ENCODE assay signal across 11 cellular contexts in the genomic region with DNA sequence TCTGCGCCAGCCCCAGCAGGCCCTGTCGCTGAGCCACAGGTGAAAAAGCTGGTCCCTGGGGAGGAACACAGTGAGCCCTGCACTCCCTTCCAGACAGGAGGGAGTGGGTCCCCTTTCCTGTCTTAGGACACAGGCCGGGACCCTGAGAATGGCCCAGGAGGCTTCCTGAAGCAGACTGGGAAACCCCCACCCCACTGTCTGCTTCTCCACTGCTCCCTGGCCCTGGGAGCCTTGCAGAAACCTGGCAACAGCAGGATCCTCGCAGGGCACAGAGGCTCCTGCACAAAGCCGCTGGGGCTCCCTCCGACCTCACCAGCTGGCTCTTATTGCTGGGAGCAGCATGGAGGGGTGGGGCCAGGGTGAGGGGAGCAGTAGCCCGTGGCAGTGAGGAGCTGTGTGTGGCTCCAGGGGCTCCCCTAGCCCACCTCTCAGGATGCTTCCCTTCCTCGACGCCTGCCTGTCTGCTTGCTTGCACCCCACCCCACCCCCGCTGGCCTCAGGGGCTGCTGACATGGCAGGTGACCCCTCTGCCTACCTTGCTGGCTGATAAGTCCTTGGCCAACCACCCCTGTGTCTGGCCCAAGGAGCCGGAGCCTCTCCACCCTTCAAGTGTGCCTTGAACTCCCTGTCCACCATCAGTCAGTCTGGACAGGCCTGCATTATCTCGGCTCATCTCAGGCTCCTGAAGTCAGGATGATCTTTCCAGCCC.
A peak's percentile ranks its signal among the peaks of the same experiment; 100 is the strongest.
DNase-seq lines count a peak whose midpoint lies in the region; ATAC-seq and TF ChIP-seq lines count a peak whose summit lies in the region.
"Had no signal": no experiment of that assay in that cellular context is flagged by ENCODE, and none has a peak within 500 bp of the region (broad histone marks: within the 10 kb centered on the region; RNA-seq: fewer than 3 reads in every experiment).

No MANE protein-coding gene starts in this region.

- no peak for ATAC-seq in DND-41 (ENCODE audit: insufficient read depth, low read depth)
- no peak for ATAC-seq in HG03108 (IDR thresholded peaks at IDR 0.05; ENCODE audit: unreplicated experiment)

- H3K27ac Mint-ChIP-seq in CD14-positive monocyte = no peak overlapping the region
- H3K27ac Mint-ChIP-seq in activated CD4-positive, alpha-beta memory T cell treated with anti-CD3 and anti-CD28 coated beads for 36 hours = no peak overlapping the region
- H3K27ac Mint-ChIP-seq in immature natural killer cell = no peak overlapping the region
- H3K27ac Mint-ChIP-seq in T-helper 2 cell treated with Interferon-gamma antibody and Interleukin-4, amounts not matched to agents 5 μg/mL and 100 μg/mL, for 36 hours = no peak overlapping the region
- H3K27ac Mint-ChIP-seq: dendritic cell treated with granulocyte-macrophage colony-stimulating factor and Interleukin-4, amounts not matched to agents 40 ng/mL and 50 ng/mL, for 4 days; mesothelial cell of epicardium had no signal

- no peak overlapping the region for H2AFZ ChIP-seq in DND-41 (ENCODE audit: low read depth, low read length)

- no peak overlapping the region for H3K9ac ChIP-seq in DND-41 (ENCODE audit: low read depth, low read length)

- no peaks in the 10 kb centered on the region for H3K36me3 ChIP-seq in DND-41 (ENCODE audit: insufficient read depth, low read length)

- H3K4me3 ChIP-seq in DND-41 (ENCODE audit: low read depth in 1 of 2, low read length in 2 of 2) = no peak overlapping the region

- H3K4me2 ChIP-seq in DND-41 (ENCODE audit: insufficient read depth, low read length) = no peak overlapping the region

- POLR2A ChIA-PET in activated CD4-positive, alpha-beta memory T cell treated with anti-CD3 and anti-CD28 coated beads for 36 hours (lab: Charles Lee) = no interaction called here

- H3K4me3 Mint-ChIP-seq in CD14-positive monocyte (no peak overlapping the region), immature natural killer cell (no peak overlapping the region)
- no peak overlapping the region for H3K4me3 Mint-ChIP-seq in activated CD4-positive, alpha-beta memory T cell treated with anti-CD3 and anti-CD28 coated beads for 36 hours
- H3K4me3 Mint-ChIP-seq in T-helper 2 cell treated with Interferon-gamma antibody and Interleukin-4, amounts not matched to agents 5 μg/mL and 100 μg/mL, for 36 hours = no peak overlapping the region
- H3K4me3 Mint-ChIP-seq: dendritic cell treated with granulocyte-macrophage colony-stimulating factor and Interleukin-4, amounts not matched to agents 40 ng/mL and 50 ng/mL, for 4 days; mesothelial cell of epicardium had no signal

- no peak for TF ChIP-seq CTCF in CD14-positive monocyte (IDR thresholded peaks at IDR 0.05)
- TF ChIP-seq CTCF in DND-41 (IDR thresholded peaks at IDR 0.05; ENCODE audit: borderline replicate concordance, extremely low read depth, low read length, poor library complexity, severe bottlenecking) = no peak

- H3K4me1 ChIP-seq in DND-41 (ENCODE audit: insufficient read depth, low read length) = peaks cover 3% of the 10 kb centered on the region; the same call in 1 of the 2 replicates

- no peaks in the 10 kb centered on the region for H3K79me2 ChIP-seq in DND-41 (ENCODE audit: insufficient read depth, low read length)

- CTCF ChIA-PET in activated CD4-positive, alpha-beta memory T cell treated with anti-CD3 and anti-CD28 coated beads for 36 hours (lab: Charles Lee) = interaction anchor here (0.6 kb wide), 1 partner anchor 204 kb away, joined by 3 read pairs; no protein-coding TSS in a partner anchor

- no peak overlapping the region for H3K27ac ChIP-seq in DND-41 (ENCODE audit: low read length)

- H3K36me3 Mint-ChIP-seq in CD14-positive monocyte (peaks cover 56 to 65% of the 10 kb centered on the region in 2 donors), immature natural killer cell (no peaks in the 10 kb centered on the region)
- H3K36me3 Mint-ChIP-seq in activated CD4-positive, alpha-beta memory T cell treated with anti-CD3 and anti-CD28 coated beads for 36 hours = no peaks in the 10 kb centered on the region
- no peaks in the 10 kb centered on the region for H3K36me3 Mint-ChIP-seq in T-helper 2 cell treated with Interferon-gamma antibody and Interleukin-4, amounts not matched to agents 5 μg/mL and 100 μg/mL, for 36 hours (ENCODE audit: low read depth)

- no peaks in the 10 kb centered on the region for H3K9me3 ChIP-seq in DND-41 (ENCODE audit: insufficient read depth, low read length, severe bottlenecking)

- H4K20me1 ChIP-seq in DND-41 (ENCODE audit: insufficient read depth, low read length) = peaks cover 36% of the 10 kb centered on the region

- DNase-seq in CD14-positive monocyte (ENCODE audit: low spot score) (peak; percentile 40), DND-41 (peak; percentile 1), mesenteric fat pad (ENCODE audit: low spot score) (peak; percentile 82), immature natural killer cell (no peak), cerebellar cortex (ENCODE audit: low spot score) (no peak)
- peak; percentile 6 for DNase-seq in activated CD4-positive, alpha-beta memory T cell treated with anti-CD3 and anti-CD28 coated beads for 36 hours
- DNase-seq in T-helper 2 cell treated with Interferon-gamma antibody and Interleukin-4, amounts not matched to agents 5 μg/mL and 100 μg/mL, for 36 hours (ENCODE audit: low spot score) = no peak
- DNase-seq: activated naive CD4-positive, alpha-beta T cell treated with Interleukin-2 at 50 U/mL for 16 hours had no signal

- H3K4me1 Mint-ChIP-seq in CD14-positive monocyte = no peaks in the 10 kb centered on the region
- H3K4me1 Mint-ChIP-seq in activated CD4-positive, alpha-beta memory T cell treated with anti-CD3 and anti-CD28 coated beads for 36 hours (ENCODE audit: low read depth) = peaks cover 13% of the 10 kb centered on the region
- H3K4me1 Mint-ChIP-seq in immature natural killer cell = no peaks in the 10 kb centered on the region
- peaks cover 7% of the 10 kb centered on the region for H3K4me1 Mint-ChIP-seq in T-helper 2 cell treated with Interferon-gamma antibody and Interleukin-4, amounts not matched to agents 5 μg/mL and 100 μg/mL, for 36 hours (ENCODE audit: low read depth)

- peaks cover 37% of the 10 kb centered on the region for H3K27me3 ChIP-seq in DND-41 (ENCODE audit: insufficient read depth, low read length, poor library complexity)

- H3K9me3 Mint-ChIP-seq in CD14-positive monocyte (peaks cover 0 to 3% (median 0%) of the 10 kb centered on the region in 7 donors), immature natural killer cell (no peaks in the 10 kb centered on the region)
- no peaks in the 10 kb centered on the region for H3K9me3 Mint-ChIP-seq in activated CD4-positive, alpha-beta memory T cell treated with anti-CD3 and anti-CD28 coated beads for 36 hours
- H3K9me3 Mint-ChIP-seq in T-helper 2 cell treated with Interferon-gamma antibody and Interleukin-4, amounts not matched to agents 5 μg/mL and 100 μg/mL, for 36 hours = no peaks in the 10 kb centered on the region
- H3K9me3 Mint-ChIP-seq: dendritic cell treated with granulocyte-macrophage colony-stimulating factor and Interleukin-4, amounts not matched to agents 40 ng/mL and 50 ng/mL, for 4 days; mesothelial cell of epicardium had no signal

- intact Hi-C loops in CD14-positive monocyte (cut with micrococcal nuclease) = no loop called here
- intact Hi-C loops in activated CD4-positive, alpha-beta memory T cell treated with anti-CD3 and anti-CD28 coated beads for 36 hours (cut with micrococcal nuclease) = no loop called here

- H3K27me3 Mint-ChIP-seq in CD14-positive monocyte (ENCODE audit: low read depth in 3 of 3) (peaks cover 0 to 8% (median 5%) of the 10 kb centered on the region in 3 donors), immature natural killer cell (ENCODE audit: low read depth in 3 of 3) (peaks cover 6 to 10% (median 6%) of the 10 kb centered on the region in 3 donors)
- H3K27me3 Mint-ChIP-seq in activated CD4-positive, alpha-beta memory T cell treated with anti-CD3 and anti-CD28 coated beads for 36 hours = no peaks in the 10 kb centered on the region
- no peaks in the 10 kb centered on the region for H3K27me3 Mint-ChIP-seq in T-helper 2 cell treated with Interferon-gamma antibody and Interleukin-4, amounts not matched to agents 5 μg/mL and 100 μg/mL, for 36 hours (ENCODE audit: low read depth)

Comparison
In these comparisons a context has a peak if more than half of its experiments do, and no peak if none do; other contexts are left out.
1. DNase-seq: peak in CD14-positive monocyte (single experiment), DND-41 (single experiment), activated CD4-positive, alpha-beta memory T cell treated with anti-CD3 and anti-CD28 coated beads for 36 hours (single experiment) and mesenteric fat pad (single experiment); none in immature natural killer cell (0 of 3), T-helper 2 cell treated with Interferon-gamma antibody and Interleukin-4, amounts not matched to agents 5 μg/mL and 100 μg/mL, for 36 hours (single experiment) and cerebellar cortex (single experiment).